In the genomic region with DNA sequence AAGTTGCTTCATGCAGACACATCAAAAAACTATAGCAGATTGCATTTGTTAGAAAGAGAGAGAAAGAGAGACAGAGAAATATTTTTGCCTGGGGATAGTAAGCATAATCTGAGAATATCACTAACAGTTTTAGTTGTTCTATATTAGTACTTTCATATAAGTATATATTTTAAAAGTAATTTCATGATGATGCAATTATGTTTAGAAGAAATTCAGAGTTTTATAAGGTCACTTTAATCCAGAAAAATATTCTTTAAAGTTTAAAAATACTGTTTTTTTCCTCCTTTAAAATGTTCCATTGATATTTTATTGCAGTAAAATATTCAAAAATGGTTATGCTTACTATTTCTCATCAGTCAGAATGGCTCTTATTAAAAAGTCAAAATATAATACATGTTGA, we compare ENCODE assay signal across 22 cellular contexts.
DNase-seq lines count a peak whose midpoint lies in the region; ATAC-seq, FAIRE-seq and TF ChIP-seq lines count a peak whose summit lies in the region.
"Had no signal": no experiment of that assay in that cellular context is flagged by ENCODE, and none has a peak within 500 bp of the region (broad histone marks: within the 10 kb centered on the region; RNA-seq: fewer than 3 reads in every experiment).

No MANE protein-coding gene starts in this region.

- peak overlapping the region; percentile 9 for H3K4me3 Mint-ChIP-seq in activated naive CD4-positive, alpha-beta T cell treated with anti-CD3 and anti-CD28 coated beads, Interleukin-2, amount 50 U/mL, for 24 hours
- H3K4me3 Mint-ChIP-seq in CD8-positive, alpha-beta T cell: no peak overlapping the region
- no peak overlapping the region for H3K4me3 Mint-ChIP-seq in astrocyte (ENCODE audit: unreplicated experiment)
- H3K4me3 Mint-ChIP-seq in naive thymus-derived CD8-positive, alpha-beta T cell: peak overlapping the region in 1 of 10 donors; percentile 22
- H3K4me3 Mint-ChIP-seq in activated T-helper 1 cell treated with anti-CD3 and anti-CD28 coated beads, Interleukin-12 subunit alpha, Interleukin-12 subunit beta, Interleukin-2, Interleukin-4 antibody, amounts not matched to agents 30 ng/mL and 10 ng/mL and 1 ng/mL, durations not matched to agents 14 hours and 24 hours and 36 hours: no peak overlapping the region

- no peaks in the 10 kb centered on the region for H3K36me3 ChIP-seq in CD8-positive, alpha-beta T cell (ENCODE audit: insufficient read depth, low read length)
- H3K36me3 ChIP-seq in astrocyte (ENCODE audit: insufficient read depth, low read length): no peaks in the 10 kb centered on the region
- no peaks in the 10 kb centered on the region for H3K36me3 ChIP-seq in HAP-1 (replicated peaks)
- H3K36me3 ChIP-seq: BE2C, MG63 had no signal

- peaks cover 44% of the 10 kb centered on the region for H3K4me1 ChIP-seq in CD8-positive, alpha-beta T cell (ENCODE audit: insufficient read depth, low read length)
- H3K4me1 ChIP-seq in astrocyte (ENCODE audit: insufficient read depth, low read length) (peaks cover 24% of the 10 kb centered on the region), HAP-1 (peaks cover 12% of the 10 kb centered on the region)

- FAIRE-seq in astrocyte (lab: Jason Lieb, UNC): no peak
- FAIRE-seq: A204.1, GM12878, H54 had no signal

- POLR2A ChIA-PET in CD8-positive, alpha-beta T cell (lab: Charles Lee): no interaction called here
- POLR2A ChIA-PET in naive thymus-derived CD8-positive, alpha-beta T cell (lab: Charles Lee): interaction anchor here (0.6 kb wide), 1 partner anchor 232 kb away, joined by 3 read pairs; no protein-coding TSS in a partner anchor

- H3K9me3 ChIP-seq in CD8-positive, alpha-beta T cell (ENCODE audit: low read length): no peaks in the 10 kb centered on the region
- H3K9me3 ChIP-seq in astrocyte (ENCODE audit: insufficient read depth, low read depth, low read length): no peaks in the 10 kb centered on the region
- H3K9me3 ChIP-seq in HAP-1: no peaks in the 10 kb centered on the region
- H3K9me3 ChIP-seq: BE2C, MG63 had no signal

- no peak for TF ChIP-seq CTCF in CD8-positive, alpha-beta T cell (IDR thresholded peaks at IDR 0.05)
- no peak for TF ChIP-seq CTCF in astrocyte (IDR thresholded peaks at IDR 0.05; ENCODE audit: insufficient read depth, low read depth, low read length)

- H3K4me3 ChIP-seq in CD8-positive, alpha-beta T cell (ENCODE audit: low read depth, low read length): no peak overlapping the region
- H3K4me3 ChIP-seq in astrocyte (ENCODE audit: insufficient read depth, low read depth, low read length): no peak overlapping the region
- H3K4me3 ChIP-seq in HAP-1: no peak overlapping the region
- H3K4me3 ChIP-seq: GM12878, MG63 had no signal

- in situ Hi-C loops in HAP-1 (cut with MboI; ENCODE audit: low sequenced_read_pairs): no loop called here

- H3K9me3 Mint-ChIP-seq in activated naive CD4-positive, alpha-beta T cell treated with anti-CD3 and anti-CD28 coated beads, Interleukin-2, amount 50 U/mL, for 24 hours: no peaks in the 10 kb centered on the region
- H3K9me3 Mint-ChIP-seq in CD8-positive, alpha-beta T cell: no peaks in the 10 kb centered on the region
- H3K9me3 Mint-ChIP-seq in astrocyte (ENCODE audit: unreplicated experiment): no peaks in the 10 kb centered on the region
- H3K9me3 Mint-ChIP-seq in naive thymus-derived CD8-positive, alpha-beta T cell: no peaks in the 10 kb centered on the region
- H3K9me3 Mint-ChIP-seq in activated T-helper 1 cell treated with anti-CD3 and anti-CD28 coated beads, Interleukin-12 subunit alpha, Interleukin-12 subunit beta, Interleukin-2, Interleukin-4 antibody, amounts not matched to agents 30 ng/mL and 10 ng/mL and 1 ng/mL, durations not matched to agents 14 hours and 24 hours and 36 hours: no peaks in the 10 kb centered on the region

- peaks cover 18% of the 10 kb centered on the region for H4K20me1 ChIP-seq in astrocyte (ENCODE audit: insufficient read depth, low read length)

- no peak for DNase-seq in activated naive CD4-positive, alpha-beta T cell (lab: John Stamatoyannopoulos, UW)
- DNase-seq in CD8-positive, alpha-beta T cell: no peak
- DNase-seq in astrocyte (ENCODE audit: low read depth) (no peak), HAP-1 (ENCODE audit: low spot score in 2 of 2) (no peak), putamen (ENCODE audit: low spot score) (no peak)
- no peak for DNase-seq in naive thymus-derived CD8-positive, alpha-beta T cell
- no peak for DNase-seq in activated T-helper 1 cell treated with anti-CD3 and anti-CD28 coated beads, Interleukin-12 subunit alpha, Interleukin-12 subunit beta, Interleukin-2, Interleukin-4 antibody, amounts not matched to agents 30 ng/mL and 10 ng/mL and 1 ng/mL, durations not matched to agents 14 hours and 24 hours and 36 hours (ENCODE audit: low spot score)
- DNase-seq: BE2C, COR-L47, DND-41, Kasumi-1, MG63, NCI-H1048, NCI-H1417 treated with DMSO at 0.1 percent for 48 hours, NCI-H187, NCI-H446 treated with DMSO at 0.1 percent for 48 hours, NCI-H526 treated with DMSO at 0.1 percent for 48 hours, Right ventricle myocardium superior had no signal

- H3K27ac Mint-ChIP-seq in activated naive CD4-positive, alpha-beta T cell treated with anti-CD3 and anti-CD28 coated beads, Interleukin-2, amount 50 U/mL, for 24 hours: peak overlapping the region; percentile 92
- peak overlapping the region; percentile 30 for H3K27ac Mint-ChIP-seq in CD8-positive, alpha-beta T cell
- peak overlapping the region; percentile 21 for H3K27ac Mint-ChIP-seq in astrocyte (ENCODE audit: unreplicated experiment)
- H3K27ac Mint-ChIP-seq in naive thymus-derived CD8-positive, alpha-beta T cell: peak overlapping the region in 6 of 10 donors; percentile 25 to 94 (median 74)
- H3K27ac Mint-ChIP-seq in activated T-helper 1 cell treated with anti-CD3 and anti-CD28 coated beads, Interleukin-12 subunit alpha, Interleukin-12 subunit beta, Interleukin-2, Interleukin-4 antibody, amounts not matched to agents 30 ng/mL and 10 ng/mL and 1 ng/mL, durations not matched to agents 14 hours and 24 hours and 36 hours: no peak overlapping the region

- no peak overlapping the region for H3K4me2 ChIP-seq in astrocyte (ENCODE audit: low read length)

- ATAC-seq in CD8-positive, alpha-beta T cell: no peak
- no peak for ATAC-seq in naive thymus-derived CD8-positive, alpha-beta T cell
- ATAC-seq: GM12878 had no signal

- CTCF ChIA-PET in CD8-positive, alpha-beta T cell (lab: Charles Lee): interaction anchor here (6.2 kb wide), 1 partner anchor 331 kb away, joined by 57 read pairs; a partner anchor contains a TSS

- no peak overlapping the region for H3K9ac ChIP-seq in astrocyte (ENCODE audit: low read length)

- H3K36me3 Mint-ChIP-seq in activated naive CD4-positive, alpha-beta T cell treated with anti-CD3 and anti-CD28 coated beads, Interleukin-2, amount 50 U/mL, for 24 hours: no peaks in the 10 kb centered on the region
- peaks cover 5% of the 10 kb centered on the region for H3K36me3 Mint-ChIP-seq in CD8-positive, alpha-beta T cell
- no peaks in the 10 kb centered on the region for H3K36me3 Mint-ChIP-seq in astrocyte (ENCODE audit: low read depth, unreplicated experiment)
- no peaks in the 10 kb centered on the region for H3K36me3 Mint-ChIP-seq in naive thymus-derived CD8-positive, alpha-beta T cell
- no peaks in the 10 kb centered on the region for H3K36me3 Mint-ChIP-seq in activated T-helper 1 cell treated with anti-CD3 and anti-CD28 coated beads, Interleukin-12 subunit alpha, Interleukin-12 subunit beta, Interleukin-2, Interleukin-4 antibody, amounts not matched to agents 30 ng/mL and 10 ng/mL and 1 ng/mL, durations not matched to agents 14 hours and 24 hours and 36 hours (ENCODE audit: low read depth)

- H3K27me3 Mint-ChIP-seq in activated naive CD4-positive, alpha-beta T cell treated with anti-CD3 and anti-CD28 coated beads, Interleukin-2, amount 50 U/mL, for 24 hours: no peaks in the 10 kb centered on the region
- no peaks in the 10 kb centered on the region for H3K27me3 Mint-ChIP-seq in CD8-positive, alpha-beta T cell (ENCODE audit: low read depth)
- no peaks in the 10 kb centered on the region for H3K27me3 Mint-ChIP-seq in astrocyte (ENCODE audit: low read depth, unreplicated experiment)
- no peaks in the 10 kb centered on the region for H3K27me3 Mint-ChIP-seq in naive thymus-derived CD8-positive, alpha-beta T cell
- no peaks in the 10 kb centered on the region for H3K27me3 Mint-ChIP-seq in activated T-helper 1 cell treated with anti-CD3 and anti-CD28 coated beads, Interleukin-12 subunit alpha, Interleukin-12 subunit beta, Interleukin-2, Interleukin-4 antibody, amounts not matched to agents 30 ng/mL and 10 ng/mL and 1 ng/mL, durations not matched to agents 14 hours and 24 hours and 36 hours (ENCODE audit: insufficient read depth)

- H3K27ac ChIP-seq in CD8-positive, alpha-beta T cell (ENCODE audit: low read depth, low read length): no peak overlapping the region
- no peak overlapping the region for H3K27ac ChIP-seq in astrocyte (ENCODE audit: low read depth, low read length)

- no peaks in the 10 kb centered on the region for H3K27me3 ChIP-seq in CD8-positive, alpha-beta T cell (ENCODE audit: insufficient read depth, low read length)
- H3K27me3 ChIP-seq in astrocyte (ENCODE audit: insufficient read depth, low read length) (no peaks in the 10 kb centered on the region), HAP-1 (ENCODE audit: low read depth) (no peaks in the 10 kb centered on the region)
- H3K27me3 ChIP-seq: BE2C, MG63 had no signal

- H2AFZ ChIP-seq in astrocyte (ENCODE audit: low read depth, low read length): no peak overlapping the region

- intact Hi-C loops in CD8-positive, alpha-beta T cell (cut with DNase I, micrococcal nuclease): loop anchor here (5.0 to 10.0 kb wide), 7 partner anchors 54 to 382 kb away; a partner anchor contains a TSS
- intact Hi-C loops in activated T-helper 1 cell treated with anti-CD3 and anti-CD28 coated beads, Interleukin-12 subunit alpha, Interleukin-12 subunit beta, Interleukin-2, Interleukin-4 antibody, amounts not matched to agents 30 ng/mL and 10 ng/mL and 1 ng/mL, durations not matched to agents 14 hours and 24 hours and 36 hours (cut with micrococcal nuclease): loop anchor here (5.0 kb wide), 3 partner anchors 88 to 218 kb away; a partner anchor contains a TSS

- H3K79me2 ChIP-seq in astrocyte (ENCODE audit: insufficient read depth, low read length): peaks cover 13% of the 10 kb centered on the region

- H3K4me1 Mint-ChIP-seq in activated naive CD4-positive, alpha-beta T cell treated with anti-CD3 and anti-CD28 coated beads, Interleukin-2, amount 50 U/mL, for 24 hours: peaks cover 68% of the 10 kb centered on the region
- peaks cover 21% of the 10 kb centered on the region for H3K4me1 Mint-ChIP-seq in CD8-positive, alpha-beta T cell (ENCODE audit: low read depth)
- peaks cover 54% of the 10 kb centered on the region for H3K4me1 Mint-ChIP-seq in astrocyte (ENCODE audit: low read depth, unreplicated experiment)
- H3K4me1 Mint-ChIP-seq in naive thymus-derived CD8-positive, alpha-beta T cell: peaks cover 20 to 57% (median 50%) of the 10 kb centered on the region in 4 donors
- peaks cover 41% of the 10 kb centered on the region for H3K4me1 Mint-ChIP-seq in activated T-helper 1 cell treated with anti-CD3 and anti-CD28 coated beads, Interleukin-12 subunit alpha, Interleukin-12 subunit beta, Interleukin-2, Interleukin-4 antibody, amounts not matched to agents 30 ng/mL and 10 ng/mL and 1 ng/mL, durations not matched to agents 14 hours and 24 hours and 36 hours (ENCODE audit: low read depth)
